8 cellular contexts compared by ENCODE assay signal in the genomic region with DNA sequence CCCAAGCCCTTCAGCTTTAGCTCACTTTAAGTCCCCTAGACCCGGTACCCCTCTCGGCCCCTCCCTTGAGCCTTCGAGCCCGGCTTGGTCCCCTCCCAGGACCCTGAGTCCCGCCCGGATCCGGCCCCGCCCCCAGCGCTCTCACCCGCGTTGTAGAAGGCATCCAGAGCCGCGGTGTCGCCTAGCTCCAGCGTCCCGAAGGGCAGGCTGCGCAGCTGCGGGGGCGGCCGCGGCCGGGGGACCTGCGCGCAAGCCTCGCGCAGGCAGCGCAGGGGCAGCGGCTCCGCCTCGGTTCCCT. TPM values are rescaled to one million over a fixed set of nuclear protein-coding genes. Genes with fewer than 3 reads are reported as not detected.
A peak's percentile ranks its signal among the peaks of the same experiment; 100 is the strongest.
DNase-seq lines count a peak whose midpoint lies in the region; ATAC-seq and TF ChIP-seq lines count a peak whose summit lies in the region.

No MANE protein-coding gene starts in this region.

- H3K79me1 ChIP-seq in H9 (ENCODE audit: insufficient read depth, low read depth, low read length, poor library complexity, severe bottlenecking), result no peaks in the 10 kb centered on the region

- H3K4me2 ChIP-seq in H9 (ENCODE audit: insufficient read depth, insufficient read length, low read length), result peak overlapping the region; percentile 79

- H4K91ac ChIP-seq in H9 (ENCODE audit: insufficient read length, low read depth, low read length), result no peak overlapping the region

- peaks cover 4% of the 10 kb centered on the region; the same call in 1 of the 2 replicates for H3K27me3 ChIP-seq in H9 (ENCODE audit: insufficient read depth, low read length)

- H3K23me2 ChIP-seq in H9 (ENCODE audit: insufficient read length, low read depth, low read length, poor library complexity, severe bottlenecking), result peaks cover 10% of the 10 kb centered on the region

- no peak overlapping the region for H3K56ac ChIP-seq in H9 (ENCODE audit: insufficient read length, low read depth, low read length)

- H3K9ac ChIP-seq in H9 (ENCODE audit: extremely low read depth, insufficient read length, low read length), result no peak overlapping the region

- no peaks in the 10 kb centered on the region for H3K79me2 ChIP-seq in H9 (ENCODE audit: insufficient read depth, low read length)

- no CpG with 5 or more reads among the region's 30 CpGs for WGBS in H9 (ENCODE audit: extremely low coverage, insufficient read length, low lambda C conversion rate)

- no peak overlapping the region for H2BK120ac ChIP-seq in H9 (ENCODE audit: low read depth, low read length, poor library complexity, severe bottlenecking)

- TF ChIP-seq CTCF in H9 (conservative IDR thresholded peaks at IDR 0.05) (no peak), chondrocyte (IDR thresholded peaks at IDR 0.05) (no peak)

- H3K4me3 Mint-ChIP-seq in H9, result peak overlapping the region; percentile 78 to 93
- peak overlapping the region; percentile 91 for H3K4me3 Mint-ChIP-seq in chondrocyte (ENCODE audit: unreplicated experiment)

- H3K4ac ChIP-seq in H9 (ENCODE audit: low read depth, low read length), result no peak overlapping the region

- no peak overlapping the region for H2AFZ ChIP-seq in H9 (ENCODE audit: low read length)

- H3K18ac ChIP-seq in H9 (ENCODE audit: insufficient read length, low read depth, low read length), result peak overlapping the region; percentile 23

- no peak overlapping the region for H3K23ac ChIP-seq in H9 (ENCODE audit: insufficient read length, low read depth, low read length)

- no peak overlapping the region for H2BK5ac ChIP-seq in H9 (ENCODE audit: insufficient read length, low read length)

- H3T11ph ChIP-seq in H9 (ENCODE audit: low read length), result no peak overlapping the region

- no peaks in the 10 kb centered on the region; the same call in 1 of the 2 replicates for H3K4me1 ChIP-seq in H9 (ENCODE audit: insufficient read depth, low read length)

- no peak overlapping the region for H2AK5ac ChIP-seq in H9 (ENCODE audit: insufficient read length, low read length)

- H3K36me3 Mint-ChIP-seq in H9 (ENCODE audit: insufficient read depth in 1 of 3, low read depth in 3 of 3) (no peaks in the 10 kb centered on the region; a peak in 1 of 7 replicates), chondrocyte (ENCODE audit: low read depth) (peaks cover 19% of the 10 kb centered on the region)

- no peak overlapping the region for H2BK12ac ChIP-seq in H9 (ENCODE audit: insufficient read length, low read depth, low read length)

- H4K8ac ChIP-seq in H9 (replicated peaks; ENCODE audit: insufficient read length, low read depth, low read length), result no peak overlapping the region

- H3K27ac ChIP-seq in H9 (ENCODE audit: insufficient read length, low read depth, low read length), result no peak overlapping the region

- H3K9me3 Mint-ChIP-seq in H9, result no peaks in the 10 kb centered on the region
- no peaks in the 10 kb centered on the region for H3K9me3 Mint-ChIP-seq in chondrocyte (ENCODE audit: low read depth)

- H2BK15ac ChIP-seq in H9 (ENCODE audit: low read depth, low read length), result no peak overlapping the region

- peaks cover 16 to 30% of the 10 kb centered on the region in 2 experiments for H3K4me1 Mint-ChIP-seq in H9
- peaks cover 24% of the 10 kb centered on the region for H3K4me1 Mint-ChIP-seq in chondrocyte (ENCODE audit: low read depth)

- H2BK20ac ChIP-seq in H9 (ENCODE audit: low read depth, low read length, poor library complexity, severe bottlenecking), result no peak overlapping the region

- peaks cover 2% of the 10 kb centered on the region for H4K20me1 ChIP-seq in H9 (ENCODE audit: control insufficient read depth, insufficient read depth, insufficient read length)

- H3K27me3 Mint-ChIP-seq in H9 (ENCODE audit: low read depth) (peaks cover 33% of the 10 kb centered on the region), chondrocyte (ENCODE audit: low read depth) (no peaks in the 10 kb centered on the region)

- H3K27ac Mint-ChIP-seq in H9 (peak overlapping the region; percentile 85 to 91 (median 87); a peak in 4 of 7 replicates), chondrocyte (ENCODE audit: unreplicated experiment) (peak overlapping the region; percentile 99)

- DNase-seq in COR-L47 (lab: John Stamatoyannopoulos, UW) (peak; percentile 49), H9 (peak; percentile 88), NCI-H2171 treated with DMSO at 0.1 percent for 48 hours (lab: John Stamatoyannopoulos, UW) (peak; percentile 70), chondrocyte (ENCODE audit: low spot score) (peak; percentile 94), kidney glomerular epithelial cell (lab: John Stamatoyannopoulos, UW) (peak; percentile 39)
- peak; percentile 59 to 83 for DNase-seq in activated CD4-positive, alpha-beta T cell treated with anti-CD3 and anti-CD28 coated beads for 24 hours (ENCODE audit: low read depth in 2 of 2)
- peak; percentile 71 for DNase-seq in stimulated activated CD4-positive, alpha-beta T cell treated with anti-CD3 and anti-CD28 coated beads, Interleukin-12 subunit alpha, Interleukin-12 subunit beta, amount 100 ng/mL, for 4 hours

- ATAC-seq in HG03565 (IDR thresholded peaks at IDR 0.05; ENCODE audit: unreplicated experiment), result no peak

- H3K14ac ChIP-seq in H9 (ENCODE audit: insufficient read depth, low read length), result no peak overlapping the region; the same call in 1 of the 2 replicates

- H3K9me3 ChIP-seq in H9 (ENCODE audit: control insufficient read depth, low read depth, low read length), result no peaks in the 10 kb centered on the region

- no peak overlapping the region for H4K5ac ChIP-seq in H9 (ENCODE audit: insufficient read length, low read depth, low read length)

RNA-seq across cellular contexts. Expression of a gene that starts 0.7 kb away (rescaled TPM):
- total RNA-seq in H9 (2021) (7.0 and 7.7 TPM in 2 replicates), chondrocyte (42.0 to 54.0 TPM (median 50.3 TPM) in 3 replicates)

RNA-seq across cellular contexts. Expression of a gene that starts 8.6 kb away (rescaled TPM):
- total RNA-seq in H9 (2021), result 0.22 TPM in 2 replicates
- not detected in 3 replicates for total RNA-seq in chondrocyte

RNA-seq across cellular contexts. Expression of a gene that starts 17.1 kb away (rescaled TPM):
- 1.2 and 1.5 TPM in 2 replicates for total RNA-seq in H9 (2021)
- not detected in 3 replicates for total RNA-seq in chondrocyte

RNA-seq across cellular contexts. Expression of a gene that starts 24.2 kb away (rescaled TPM):
- total RNA-seq in H9 (2021), result 12.0 and 13.0 TPM in 2 replicates
- total RNA-seq in chondrocyte, result 0.82 to 1.2 TPM (median 0.85 TPM) in 3 replicates

RNA-seq across cellular contexts. Expression of a gene that starts 26.4 kb away (rescaled TPM):
- total RNA-seq in H9 (2021), result 4.3 and 4.4 TPM in 2 replicates
- total RNA-seq in chondrocyte, result 0.26 to 0.56 TPM (median 0.32 TPM) in 3 replicates

Comparison
In these comparisons a context has a peak if more than half of its experiments do, and no peak if none do; other contexts are left out.
1. DNase-seq: peak in every context shown above with its lines; median percentile 94 in chondrocyte; 88 in H9; 71 in activated CD4-positive, alpha-beta T cell treated with anti-CD3 and anti-CD28 coated beads for 24 hours; 71 in stimulated activated CD4-positive, alpha-beta T cell treated with anti-CD3 and anti-CD28 coated beads, Interleukin-12 subunit alpha, Interleukin-12 subunit beta, amount 100 ng/mL, for 4 hours; 70 in NCI-H2171 treated with DMSO at 0.1 percent for 48 hours; 49 in COR-L47; 39 in kidney glomerular epithelial cell.